12 cellular contexts compared by ENCODE assay signal in the genomic region with DNA sequence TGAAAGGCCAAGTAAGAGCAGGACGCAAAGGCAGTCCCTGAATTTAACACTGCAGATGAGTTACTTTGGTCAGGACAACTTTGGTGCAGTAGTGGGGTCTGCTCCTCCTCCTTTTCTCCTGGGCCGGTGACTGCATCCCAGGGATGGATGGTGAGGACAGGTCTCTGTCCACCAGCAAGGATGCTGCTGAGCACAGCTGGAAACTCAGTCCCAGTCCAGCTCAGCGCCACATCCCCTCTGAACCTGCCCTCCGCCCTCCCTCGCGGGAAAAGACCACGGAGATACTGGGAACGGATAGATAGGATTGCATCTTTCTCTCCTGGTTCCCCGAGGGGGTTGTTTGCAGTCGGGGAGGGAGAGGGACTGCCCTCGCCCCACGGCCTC. TPM values are rescaled to one million over a fixed set of nuclear protein-coding genes. Genes with fewer than 3 reads are reported as not detected.
DNase-seq lines count a peak whose midpoint lies in the region; ATAC-seq and TF ChIP-seq lines count a peak whose summit lies in the region.
"Had no signal": no experiment of that assay in that cellular context is flagged by ENCODE, and none has a peak within 500 bp of the region (broad histone marks: within the 10 kb centered on the region; RNA-seq: fewer than 3 reads in every experiment).

No MANE protein-coding gene starts in this region.

- H3K4me3 ChIP-seq in HUES64 (ENCODE audit: low read length): peak overlapping the region; percentile 56
- H3K4me3 ChIP-seq in colonic mucosa: peak overlapping the region; percentile 30
- peak overlapping the region; percentile 44 to 62 for H3K4me3 ChIP-seq in mesenchymal stem cell (ENCODE audit: insufficient read depth in 1 of 2, low read depth in 1 of 2, low read length in 2 of 2)
- H3K4me3 ChIP-seq in suprapubic skin: peak overlapping the region; percentile 37

- no peaks in the 10 kb centered on the region for H3K4me1 Mint-ChIP-seq in activated CD4-positive, alpha-beta T cell treated with anti-CD3 and anti-CD28 coated beads for 36 hours
- H3K4me1 Mint-ChIP-seq: naive B cell had no signal

- peak overlapping the region in 1 of 2 experiments; percentile 48 for H3K18ac ChIP-seq in mesenchymal stem cell (ENCODE audit: low read depth in 1 of 2, low read length in 2 of 2)

- intact Hi-C loops in colonic mucosa (cut with DNase I): no loop called here
- intact Hi-C loops in activated CD4-positive, alpha-beta T cell treated with anti-CD3 and anti-CD28 coated beads for 36 hours (cut with DNase I, micrococcal nuclease): no loop called here

- TF ChIP-seq POLR2A in suprapubic skin (IDR thresholded peaks at IDR 0.05): no peak

- H2BK5ac ChIP-seq in mesenchymal stem cell (ENCODE audit: low read depth, low read length, poor library complexity, severe bottlenecking): no peak overlapping the region

- no peak overlapping the region for H4K91ac ChIP-seq in mesenchymal stem cell (ENCODE audit: low read length)

- DNase-seq in colonic mucosa (no peak), mesenchymal stem cell (no peak), suprapubic skin (ENCODE audit: low spot score in 2 of 2) (peak; percentile 15 to 59), activated gamma-delta T cell (lab: John Stamatoyannopoulos, UW) (no peak)
- no peak for DNase-seq in activated CD8-positive, alpha-beta memory T cell treated with anti-CD3 and anti-CD28 coated beads, Interleukin-2, amount 50 U/mL, for 48 hours
- DNase-seq in activated CD8-positive, alpha-beta memory T cell treated with anti-CD3 and anti-CD28 coated beads for 24 hours: no peak
- DNase-seq in activated CD4-positive, alpha-beta T cell treated with anti-CD3 and anti-CD28 coated beads for 36 hours: no peak
- DNase-seq: effector CD4-positive, alpha-beta T cell; Karpas-422; naive B cell; NCI-H2081 treated with DMSO at 0.1 percent for 48 hours had no signal

- peak overlapping the region; percentile 43 for H2AK5ac ChIP-seq in mesenchymal stem cell (ENCODE audit: low read length, severe bottlenecking)

- no peak overlapping the region for H3K4ac ChIP-seq in mesenchymal stem cell (ENCODE audit: low read depth in 1 of 2, low read length in 2 of 2)

- no peak overlapping the region for H3K27ac Mint-ChIP-seq in activated CD4-positive, alpha-beta T cell treated with anti-CD3 and anti-CD28 coated beads for 36 hours
- H3K27ac Mint-ChIP-seq: naive B cell had no signal

- peak overlapping the region; percentile 88 for H3K4me2 ChIP-seq in mesenchymal stem cell (ENCODE audit: low read length, poor library complexity, severe bottlenecking)

- TF ChIP-seq CTCF in colonic mucosa (IDR thresholded peaks at IDR 0.05) (no peak), suprapubic skin (IDR thresholded peaks at IDR 0.05) (no peak)

- no peak for TF ChIP-seq EP300 in suprapubic skin (IDR thresholded peaks at IDR 0.05)

- H3K9me3 Mint-ChIP-seq in activated CD4-positive, alpha-beta T cell treated with anti-CD3 and anti-CD28 coated beads for 36 hours (ENCODE audit: low read depth): no peaks in the 10 kb centered on the region
- H3K9me3 Mint-ChIP-seq: naive B cell had no signal

- H3K4me1 ChIP-seq in HUES64 (ENCODE audit: insufficient read depth, low read length) (peaks cover 2% of the 10 kb centered on the region; the same call in 1 of the 2 replicates), colonic mucosa (no peaks in the 10 kb centered on the region), mesenchymal stem cell (ENCODE audit: control insufficient read depth, insufficient read depth, low read depth, low read length) (peaks cover 10% of the 10 kb centered on the region), suprapubic skin (peaks cover 27% of the 10 kb centered on the region)

- no peak overlapping the region for H3K4me3 Mint-ChIP-seq in activated CD4-positive, alpha-beta T cell treated with anti-CD3 and anti-CD28 coated beads for 36 hours
- H3K4me3 Mint-ChIP-seq: naive B cell had no signal

- H3K27me3 Mint-ChIP-seq in activated CD4-positive, alpha-beta T cell treated with anti-CD3 and anti-CD28 coated beads for 36 hours: peaks cover 30% of the 10 kb centered on the region

- WGBS in HUES64: 52% methylated on average over 12 of the region's 12 CpGs
- WGBS in mesenchymal stem cell: 45% methylated on average over 4 of the region's 12 CpGs
- 29% methylated on average over 10 of the region's 12 CpGs for WGBS in suprapubic skin

- H3K27ac ChIP-seq in HUES64 (ENCODE audit: low read depth, low read length): no peak overlapping the region
- no peak overlapping the region for H3K27ac ChIP-seq in colonic mucosa
- no peak overlapping the region for H3K27ac ChIP-seq in mesenchymal stem cell (ENCODE audit: low read length, poor library complexity, severe bottlenecking)
- H3K27ac ChIP-seq in suprapubic skin: no peak overlapping the region

- H3K36me3 Mint-ChIP-seq in activated CD4-positive, alpha-beta T cell treated with anti-CD3 and anti-CD28 coated beads for 36 hours (ENCODE audit: low read depth): no peaks in the 10 kb centered on the region
- H3K36me3 Mint-ChIP-seq: naive B cell had no signal

- no peak for ATAC-seq in activated CD4-positive, alpha-beta T cell treated with anti-CD3 and anti-CD28 coated beads for 36 hours

- H3K79me1 ChIP-seq in mesenchymal stem cell (replicated peaks; ENCODE audit: low read length, poor library complexity, severe bottlenecking): no peaks in the 10 kb centered on the region

- H4K8ac ChIP-seq in mesenchymal stem cell (ENCODE audit: low read length): no peak overlapping the region

- H3K9ac ChIP-seq in HUES64 (ENCODE audit: low read depth, low read length) (peak overlapping the region; percentile 43; the same call in 1 of the 2 replicates), colonic mucosa (ENCODE audit: low read depth in 2 of 2, low read length in 2 of 2) (no peak overlapping the region), mesenchymal stem cell (ENCODE audit: low read length) (peak overlapping the region; percentile 32)

- peak overlapping the region; percentile 81 for H2AFZ ChIP-seq in mesenchymal stem cell (ENCODE audit: low read depth, low read length)

- H2BK12ac ChIP-seq in mesenchymal stem cell (ENCODE audit: low read length in 2 of 2): no peak overlapping the region

- CTCF ChIA-PET in activated CD4-positive, alpha-beta T cell treated with anti-CD3 and anti-CD28 coated beads for 36 hours (lab: Charles Lee): no interaction called here

- POLR2A ChIA-PET in activated CD4-positive, alpha-beta T cell treated with anti-CD3 and anti-CD28 coated beads for 36 hours (lab: Charles Lee): interaction anchor here (0.7 kb wide), 1 partner anchor 447 kb away, joined by 3 read pairs; no protein-coding TSS in a partner anchor

- H3K14ac ChIP-seq in mesenchymal stem cell (ENCODE audit: low read length in 2 of 2): peak overlapping the region in 1 of 2 experiments; percentile 53

- no peak overlapping the region for H3K23ac ChIP-seq in mesenchymal stem cell (ENCODE audit: low read length in 2 of 2)

- H2BK15ac ChIP-seq in mesenchymal stem cell (ENCODE audit: low read depth, poor library complexity, severe bottlenecking): no peak overlapping the region

- H3K27me3 ChIP-seq in HUES64 (ENCODE audit: insufficient read depth, low read length) (peaks cover 29% of the 10 kb centered on the region), colonic mucosa (peaks cover 15% of the 10 kb centered on the region), mesenchymal stem cell (ENCODE audit: control insufficient read depth in 1 of 2, insufficient read depth in 1 of 2, low read length in 2 of 2) (peaks cover 0 to 36% of the 10 kb centered on the region in 2 experiments), suprapubic skin (no peaks in the 10 kb centered on the region)

- H2BK120ac ChIP-seq in mesenchymal stem cell (ENCODE audit: low read depth, low read length): no peak overlapping the region

- H3K9me3 ChIP-seq in HUES64 (ENCODE audit: insufficient read depth, low read depth, low read length) (no peaks in the 10 kb centered on the region), colonic mucosa (no peaks in the 10 kb centered on the region), mesenchymal stem cell (ENCODE audit: control insufficient read depth, low read length) (no peaks in the 10 kb centered on the region), suprapubic skin (no peaks in the 10 kb centered on the region)

- H3K36me3 ChIP-seq in HUES64 (ENCODE audit: insufficient read depth, low read length): no peaks in the 10 kb centered on the region
- H3K36me3 ChIP-seq in colonic mucosa: no peaks in the 10 kb centered on the region
- no peaks in the 10 kb centered on the region for H3K36me3 ChIP-seq in mesenchymal stem cell (ENCODE audit: control insufficient read depth in 1 of 2, insufficient read depth in 2 of 2, low read depth in 1 of 2, low read length in 2 of 2)
- no peaks in the 10 kb centered on the region for H3K36me3 ChIP-seq in suprapubic skin

RNA-seq across cellular contexts. Expression of gene GRAMD2A, which starts 13.8 kb away (rescaled TPM):
- 0.15 TPM for polyA plus RNA-seq in HUES64 (2013, experiment 1 of 2)
- polyA plus RNA-seq in HUES64 (2013, experiment 2 of 2): 1.0 TPM
- total RNA-seq in colonic mucosa (1 to 10 TPM; 2.3 to 3.3 TPM), suprapubic skin (10 to 100 TPM in 2 of 4 donors, 1 to 10 TPM in 2; 3.6 to 13.1 (median 9.0) TPM)
- polyA plus RNA-seq in mesenchymal stem cell (2013, experiment 1 of 2): not detected
- 0.07 TPM for polyA plus RNA-seq in mesenchymal stem cell (2013, experiment 2 of 2)
- under 1 TPM in 1 of 2 experiments, not detected in 1; 0.11 TPM for total RNA-seq in activated CD4-positive, alpha-beta T cell treated with anti-CD3 and anti-CD28 coated beads for 36 hours

RNA-seq across cellular contexts. Expression of gene PKM, which starts 47.2 kb away (rescaled TPM):
- 711 TPM for polyA plus RNA-seq in HUES64 (2013, experiment 1 of 2)
- 828 TPM for polyA plus RNA-seq in HUES64 (2013, experiment 2 of 2)
- total RNA-seq in colonic mucosa (100 to 1,000 TPM; 769 to 946 TPM), suprapubic skin (100 to 1,000 TPM; 294 to 522 (median 411) TPM)
- polyA plus RNA-seq in mesenchymal stem cell (2013, experiment 1 of 2): 999 TPM
- 982 TPM for polyA plus RNA-seq in mesenchymal stem cell (2013, experiment 2 of 2)
- 1,000 to 10,000 TPM; 2,479 to 3,112 TPM for total RNA-seq in activated CD4-positive, alpha-beta T cell treated with anti-CD3 and anti-CD28 coated beads for 36 hours

Comparison
In these comparisons a context has a peak if more than half of its experiments do, and no peak if none do; other contexts are left out.
1. H3K9ac ChIP-seq: peak in HUES64 (single experiment) and mesenchymal stem cell (single experiment); none in colonic mucosa (0 of 2).
2. DNase-seq: peak in suprapubic skin (2 of 2); none in colonic mucosa (single experiment), mesenchymal stem cell (single experiment), activated CD8-positive, alpha-beta memory T cell treated with anti-CD3 and anti-CD28 coated beads, Interleukin-2, amount 50 U/mL, for 48 hours (single experiment), activated CD8-positive, alpha-beta memory T cell treated with anti-CD3 and anti-CD28 coated beads for 24 hours (single experiment), activated gamma-delta T cell (single experiment) and activated CD4-positive, alpha-beta T cell treated with anti-CD3 and anti-CD28 coated beads for 36 hours (single experiment).
3. Peak in every context shown above with its lines, with median percentiles within 50 percentile points of each other: H3K4me3 ChIP-seq.